19 cellular contexts compared by ENCODE assay signal in genomic region chr6:138522611-138523010, GRCh38. TPM values are rescaled to one million over a fixed set of nuclear protein-coding genes. Genes with fewer than 3 reads are reported as not detected.
DNase-seq lines count a peak whose midpoint lies in the region; ATAC-seq and TF ChIP-seq lines count a peak whose summit lies in the region.
"Had no signal": no experiment of that assay in that cellular context is flagged by ENCODE, and none has a peak within 500 bp of the region (broad histone marks: within the 10 kb centered on the region; RNA-seq: fewer than 3 reads in every experiment).

No MANE protein-coding gene starts in this region.

- H3K36me3 Mint-ChIP-seq in brain = peaks cover 16% of the 10 kb centered on the region

- DNase-seq in left ventricle myocardium inferior (no peak), cardiac septum (ENCODE audit: low spot score) (no peak), mesenchymal stem cell (peak; percentile 29), GM20000 (ENCODE audit: low spot score) (no peak), NCI-H2081 treated with DMSO at 0.1 percent for 48 hours (lab: John Stamatoyannopoulos, UW) (no peak), Ammon's horn (ENCODE audit: low spot score) (no peak)
- DNase-seq: BE2C; CD8-positive, alpha-beta memory T cell; DND-41; H7; MV-4-11; NCI-H1417 treated with DMSO at 0.1 percent for 48 hours; NCI-H2029; NCI-H748 treated with DMSO at 0.1 percent for 48 hours; OCI-M1; SJCRH30 had no signal

- H3K27ac ChIP-seq in left ventricle myocardium inferior (replicated peaks) = peak overlapping the region; percentile 25
- no peak overlapping the region for H3K27ac ChIP-seq in mesenchymal stem cell (ENCODE audit: low read length, poor library complexity, severe bottlenecking)
- H3K27ac ChIP-seq: 22Rv1, SJCRH30 had no signal

- H3K27me3 Mint-ChIP-seq in brain = peaks cover 2% of the 10 kb centered on the region

- H3K4me3 ChIP-seq in left ventricle myocardium inferior = no peak overlapping the region
- no peak overlapping the region for H3K4me3 ChIP-seq in mesenchymal stem cell (ENCODE audit: insufficient read depth in 1 of 2, low read depth in 1 of 2, low read length in 2 of 2)
- H3K4me3 ChIP-seq: SJCRH30 had no signal

- peaks cover 5% of the 10 kb centered on the region for H3K9me3 ChIP-seq in left ventricle myocardium inferior (replicated peaks)
- H3K9me3 ChIP-seq in mesenchymal stem cell (ENCODE audit: control insufficient read depth, low read length) = peaks cover 5% of the 10 kb centered on the region
- H3K9me3 ChIP-seq: BE2C, SJCRH30 had no signal

- no peak overlapping the region for H2BK12ac ChIP-seq in mesenchymal stem cell (ENCODE audit: low read length in 2 of 2)

- H3K4ac ChIP-seq in mesenchymal stem cell (ENCODE audit: low read depth in 1 of 2, low read length in 2 of 2) = no peak overlapping the region

- H3K27ac Mint-ChIP-seq in brain = peak overlapping the region in 4 of 5 experiments; percentile 70 to 87 (median 76)
- H3K27ac Mint-ChIP-seq: CD8-positive, alpha-beta memory T cell had no signal

- H3K23ac ChIP-seq in mesenchymal stem cell (ENCODE audit: low read length in 2 of 2) = no peak overlapping the region

- H4K8ac ChIP-seq in mesenchymal stem cell (ENCODE audit: low read length) = no peak overlapping the region

- no peak overlapping the region for H2BK15ac ChIP-seq in mesenchymal stem cell (ENCODE audit: low read depth, poor library complexity, severe bottlenecking)

- no peak overlapping the region for H2BK120ac ChIP-seq in mesenchymal stem cell (ENCODE audit: low read depth, low read length)

- H2AFZ ChIP-seq in mesenchymal stem cell (ENCODE audit: low read depth, low read length) = no peak overlapping the region

- 86% methylated on average over 3 of the region's 4 CpGs for WGBS in mesenchymal stem cell

- no peak for TF ChIP-seq CTCF in left ventricle myocardium inferior (IDR thresholded peaks at IDR 0.05; ENCODE audit: borderline replicate concordance)
- TF ChIP-seq CTCF in brain (conservative IDR thresholded peaks at IDR 0.05) = no peak
- no peak for TF ChIP-seq CTCF in GM20000 (IDR thresholded peaks at IDR 0.05; ENCODE audit: extremely low read depth, missing control alignments)

- H3K14ac ChIP-seq in mesenchymal stem cell (ENCODE audit: low read length in 2 of 2) = no peak overlapping the region

- H3K79me1 ChIP-seq in mesenchymal stem cell (replicated peaks; ENCODE audit: low read length, poor library complexity, severe bottlenecking) = peaks cover 35% of the 10 kb centered on the region

- H3K4me1 Mint-ChIP-seq in brain = peaks cover 54% of the 10 kb centered on the region
- H3K4me1 Mint-ChIP-seq: CD8-positive, alpha-beta memory T cell had no signal

- no peak overlapping the region for H4K91ac ChIP-seq in mesenchymal stem cell (ENCODE audit: low read length)

- H3K9ac ChIP-seq in mesenchymal stem cell (ENCODE audit: low read length) = peak overlapping the region; percentile 38

- peaks cover 3% of the 10 kb centered on the region for H3K36me3 ChIP-seq in left ventricle myocardium inferior
- peaks cover 2 to 3% of the 10 kb centered on the region in 2 experiments for H3K36me3 ChIP-seq in mesenchymal stem cell (ENCODE audit: control insufficient read depth in 1 of 2, insufficient read depth in 2 of 2, low read depth in 1 of 2, low read length in 2 of 2)
- H3K36me3 ChIP-seq: BE2C, SJCRH30 had no signal

- intact Hi-C loops in left ventricle myocardium inferior (cut with micrococcal nuclease) = no loop called here
- intact Hi-C loops in cardiac septum (cut with DNase I) = no loop called here

- ATAC-seq in GM21825 (IDR thresholded peaks at IDR 0.05; ENCODE audit: unreplicated experiment) = no peak

- peak overlapping the region in 4 of 5 experiments; percentile 17 to 57 (median 30) for H3K4me3 Mint-ChIP-seq in brain
- H3K4me3 Mint-ChIP-seq: CD8-positive, alpha-beta memory T cell had no signal

- H3K4me1 ChIP-seq in left ventricle myocardium inferior (peaks cover 72% of the 10 kb centered on the region), mesenchymal stem cell (ENCODE audit: control insufficient read depth, insufficient read depth, low read depth, low read length) (peaks cover 2% of the 10 kb centered on the region)
- H3K4me1 ChIP-seq: BE2C had no signal

- H3K4me2 ChIP-seq in mesenchymal stem cell (ENCODE audit: low read length, poor library complexity, severe bottlenecking) = no peak overlapping the region

- no peak overlapping the region for H3K18ac ChIP-seq in mesenchymal stem cell (ENCODE audit: low read depth in 1 of 2, low read length in 2 of 2)

- no peak overlapping the region for H2AK5ac ChIP-seq in mesenchymal stem cell (ENCODE audit: low read length, severe bottlenecking)

- H3K9me3 Mint-ChIP-seq in brain = peaks cover 3 to 11% (median 3%) of the 10 kb centered on the region in 5 experiments

- no peaks in the 10 kb centered on the region for H3K27me3 ChIP-seq in left ventricle myocardium inferior (ENCODE audit: low read depth)
- no peaks in the 10 kb centered on the region for H3K27me3 ChIP-seq in mesenchymal stem cell (ENCODE audit: control insufficient read depth in 1 of 2, insufficient read depth in 1 of 2, low read length in 2 of 2)
- H3K27me3 ChIP-seq: BE2C, SJCRH30 had no signal

- no peak overlapping the region for H2BK5ac ChIP-seq in mesenchymal stem cell (ENCODE audit: low read depth, low read length, poor library complexity, severe bottlenecking)

RNA-seq across cellular contexts. Expression of gene NHSL1, which starts 23.3 kb away (rescaled TPM):
- total RNA-seq in left ventricle myocardium inferior (44.7 TPM), cardiac septum (88.2 TPM)
- 18.2 TPM for polyA plus RNA-seq in brain (ENCODE audit: insufficient read depth, low read depth, low replicate concordance)
- polyA plus RNA-seq in mesenchymal stem cell (2013, experiment 1 of 2) = 16.1 TPM
- polyA plus RNA-seq in mesenchymal stem cell (2013, experiment 2 of 2) = 16.4 TPM
- polyA plus RNA-seq: CD8-positive, alpha-beta memory T cell had no signal
